ENCODE assay signal across 8 cellular contexts in the genomic region with DNA sequence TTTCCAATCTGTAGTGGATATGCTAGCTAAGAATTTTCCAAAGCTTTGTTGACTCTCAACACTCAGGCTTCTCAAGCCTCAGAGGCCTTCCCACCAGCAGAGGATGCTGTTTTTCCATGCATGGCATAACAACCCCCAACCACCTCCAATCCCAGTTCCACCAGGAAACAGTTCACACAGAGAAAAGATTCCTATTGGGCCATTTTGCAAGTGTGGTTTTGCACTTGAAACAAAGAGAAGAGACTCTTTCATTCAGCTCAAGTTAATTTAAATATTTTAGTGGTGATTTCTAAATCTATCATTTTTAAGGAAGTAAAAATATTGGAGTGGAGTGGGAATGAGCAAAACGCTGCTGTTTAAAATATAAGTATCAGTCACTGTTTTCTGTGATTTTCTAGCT.
DNase-seq lines count a peak whose midpoint lies in the region; ATAC-seq and TF ChIP-seq lines count a peak whose summit lies in the region.

No MANE protein-coding gene starts in this region.

- no peaks in the 10 kb centered on the region for H3K9me3 ChIP-seq in ovary

- in situ Hi-C loops in SK-MEL-5 (cut with HindIII; ENCODE audit: low pct_unique_long_range_greater_than_20kb, low sequenced_read_pairs): loop anchor here (25.0 kb wide), 2 partner anchors 148 to 1398 kb away; no protein-coding TSS in a partner anchor

- no peak for TF ChIP-seq EP300 in ovary (IDR thresholded peaks at IDR 0.05)

- H3K4me1 ChIP-seq in foreskin keratinocyte: no peaks in the 10 kb centered on the region
- H3K4me1 ChIP-seq in ovary (ENCODE audit: insufficient read depth): no peaks in the 10 kb centered on the region

- DNase-seq in D341Med (ENCODE audit: low spot score) (peak; percentile 73), NB4 (ENCODE audit: low read depth) (peak; percentile 35), SK-MEL-5 (ENCODE audit: low read depth, low spot score) (peak; percentile 95), foreskin keratinocyte (peak; percentile 39 to 66), ovary (peak; percentile 66 to 84 (median 68)), activated gamma-delta T cell treated with Interleukin-2 at 50 U/mL for 16 hours (no peak)
- DNase-seq in activated CD4-positive, alpha-beta T cell treated with anti-CD3 and anti-CD28 coated beads, Interleukin-2, amount 50 U/mL, for 1 hour: no peak
- no peak for DNase-seq in stimulated activated CD4-positive, alpha-beta T cell treated with anti-CD3 and anti-CD28 coated beads, Interleukin-12 subunit alpha, Interleukin-12 subunit beta, amount 100 ng/mL, for 4 hours

- no peaks in the 10 kb centered on the region for H3K36me3 ChIP-seq in ovary

- intact Hi-C loops in ovary (cut with DNase I): loop anchor here in 1 of 4 donors (10.0 kb wide), 1 partner anchor 146 kb away; no protein-coding TSS in a partner anchor

- H3K4me3 ChIP-seq in NB4 (ENCODE audit: low read depth, low read length) (no peak overlapping the region), ovary (no peak overlapping the region)

- TF ChIP-seq CTCF in NB4 (IDR thresholded peaks at IDR 0.05; ENCODE audit: low read depth, low read length) (peak; percentile 44), foreskin keratinocyte (conservative IDR thresholded peaks at IDR 0.05) (peak; percentile 98), ovary (IDR thresholded peaks at IDR 0.05) (peak; percentile 69 to 92 (median 91))

- WGBS in ovary, 3 donors: 52 to 53% (median 53%) methylated on average over 1 of the region's 1 CpG

- H3K27me3 ChIP-seq in foreskin keratinocyte (peaks cover 8% of the 10 kb centered on the region), ovary (no peaks in the 10 kb centered on the region)

- TF ChIP-seq POLR2A in NB4 (IDR thresholded peaks at IDR 0.05; ENCODE audit: extremely low read depth, insufficient read length) (no peak), ovary (IDR thresholded peaks at IDR 0.05) (no peak)

- H3K27ac ChIP-seq in foreskin keratinocyte: no peak overlapping the region
- H3K27ac ChIP-seq in ovary: no peak overlapping the region

- peak; percentile 91 for ATAC-seq in foreskin keratinocyte

Comparison
In these comparisons a context has a peak if more than half of its experiments do, and no peak if none do; other contexts are left out.
1. DNase-seq: peak in D341Med (single experiment), NB4 (single experiment), SK-MEL-5 (single experiment), foreskin keratinocyte (2 of 2) and ovary (5 of 5); none in activated CD4-positive, alpha-beta T cell treated with anti-CD3 and anti-CD28 coated beads, Interleukin-2, amount 50 U/mL, for 1 hour (single experiment), activated gamma-delta T cell treated with Interleukin-2 at 50 U/mL for 16 hours (single experiment) and stimulated activated CD4-positive, alpha-beta T cell treated with anti-CD3 and anti-CD28 coated beads, Interleukin-12 subunit alpha, Interleukin-12 subunit beta, amount 100 ng/mL, for 4 hours (single experiment).
2. CTCF ChIP-seq: peak in every context shown above with its lines; median percentile 98 in foreskin keratinocyte; 91 in ovary; 44 in NB4.